Comparison of ENCODE assay signal across 1 cellular context in genomic region chr3:19543212-19543841, GRCh38.
TF ChIP-seq lines count a peak whose summit lies in the region.

No MANE protein-coding gene starts in this region.

TF ChIP-seq in GM23338, 12 proteins besides CTCF, POLR2A, EP300 and RAD21 (continued from another document):
- TF ChIP-seq ZNF462 (CRISPR knock-in tag; IDR thresholded peaks at IDR 0.05) = no peak
- no peak for TF ChIP-seq ZNF114 (CRISPR knock-in tag; IDR thresholded peaks at IDR 0.05)
- no peak for TF ChIP-seq POLR2AphosphoS5 (IDR thresholded peaks at IDR 0.05; ENCODE audit: low read depth)
- TF ChIP-seq EZH2 (IDR thresholded peaks at IDR 0.05; ENCODE audit: low read depth, unreplicated experiment) = no peak
TF ChIP-seq in GM23338: peak in this region for 0.
